Comparison of ENCODE assay signal across 9 cellular contexts in the genomic region with DNA sequence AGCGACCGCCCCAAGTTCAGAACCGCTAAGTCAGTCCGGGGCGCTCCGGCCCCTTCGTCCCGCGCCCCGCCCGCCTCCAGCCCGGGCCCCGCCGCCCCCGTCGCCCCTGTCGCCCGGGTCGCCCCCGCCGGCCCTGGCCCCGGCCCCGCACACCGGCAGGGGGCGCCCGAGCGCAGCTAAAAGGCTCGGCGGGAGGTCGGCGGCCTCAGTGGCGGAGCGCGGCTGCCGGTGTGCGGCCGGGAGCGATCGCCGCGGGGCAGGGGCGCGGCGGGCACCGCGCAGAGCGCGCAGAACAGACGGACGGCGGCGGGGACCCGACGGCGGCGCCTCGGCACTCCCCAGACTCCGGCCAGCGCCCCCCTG. TPM values are rescaled to one million over a fixed set of nuclear protein-coding genes. Genes with fewer than 3 reads are reported as not detected.
DNase-seq lines count a peak whose midpoint lies in the region; ATAC-seq and TF ChIP-seq lines count a peak whose summit lies in the region.
"Had no signal": no experiment of that assay in that cellular context is flagged by ENCODE, and none has a peak within 500 bp of the region (broad histone marks: within the 10 kb centered on the region; RNA-seq: fewer than 3 reads in every experiment).

FNDC1 (plus strand) TSS at position 208 of the 363 bp plus-strand sequence. CDS start 197 bp downstream, outside the sequence.

- intact Hi-C loops in natural killer cell (cut with micrococcal nuclease) = no loop called here

- H3K4me1 ChIP-seq in urinary bladder (ENCODE audit: insufficient read depth) = peaks cover 2% of the 10 kb centered on the region

- WGBS in urinary bladder = under 1% methylated on average over 59 of the region's 59 CpGs

- H3K36me3 Mint-ChIP-seq in endothelial cell (ENCODE audit: low read depth, unreplicated experiment) (no peaks in the 10 kb centered on the region), natural killer cell (no peaks in the 10 kb centered on the region)

- CTCF ChIA-PET in GM10248 (lab: Yijun Ruan, JAX) = interaction anchor here (1.6 to 3.5 kb wide), 2 partner anchors 35 to 486 kb away, joined by 3 to 19 read pairs; no protein-coding TSS in a partner anchor

- no peaks in the 10 kb centered on the region for H3K9me3 Mint-ChIP-seq in endothelial cell (ENCODE audit: unreplicated experiment)
- H3K9me3 Mint-ChIP-seq in natural killer cell = no peaks in the 10 kb centered on the region

- POLR2A ChIA-PET in GM10248 (lab: Yijun Ruan, JAX) = no interaction called here

- H3K4me1 Mint-ChIP-seq in endothelial cell (ENCODE audit: unreplicated experiment) (peaks cover 11% of the 10 kb centered on the region), natural killer cell (peaks cover under 1 to 14% of the 10 kb centered on the region in 2 donors)

- H3K27ac ChIP-seq in urinary bladder (ENCODE audit: low read depth) = no peak within 1 kb of the TSS

- no peaks in the 10 kb centered on the region for H3K36me3 ChIP-seq in urinary bladder (ENCODE audit: insufficient read depth)

- DNase-seq in GM10248 (ENCODE audit: extremely low spot score) = peak; percentile 82
- DNase-seq in endothelial cell (ENCODE audit: low spot score) = peak; percentile 81
- DNase-seq in natural killer cell = no peak
- DNase-seq in NCI-H1436 (lab: John Stamatoyannopoulos, UW) = no peak

- peak; percentile 60 for TF ChIP-seq CTCF in GM10248 (IDR thresholded peaks at IDR 0.05; ENCODE audit: control extremely low read depth, extremely low read depth, low read depth, missing control alignments)
- no peak for TF ChIP-seq CTCF in WI38 (IDR thresholded peaks at IDR 0.05; ENCODE audit: low read depth, low read length)
- peak; percentile 29 for TF ChIP-seq CTCF in endothelial cell (IDR thresholded peaks at IDR 0.05; ENCODE audit: unreplicated experiment)
- no peak for TF ChIP-seq CTCF in natural killer cell (IDR thresholded peaks at IDR 0.05)

- H3K27ac Mint-ChIP-seq in endothelial cell (ENCODE audit: unreplicated experiment) (no peak within 1 kb of the TSS), natural killer cell (no peak within 1 kb of the TSS)

- H3K4me3 ChIP-seq in WI38 (ENCODE audit: low read depth, low read length) = peak within 1 kb of the TSS; percentile 32; the same call in 1 of the 2 replicates
- peak within 1 kb of the TSS; percentile 42 for H3K4me3 ChIP-seq in urinary bladder (ENCODE audit: low read depth, low read length)

- ATAC-seq in HG02678 (IDR thresholded peaks at IDR 0.05; ENCODE audit: unreplicated experiment) (peak; percentile 55), natural killer cell (peak; percentile 68 to 81 (median 69)), GM18907 (IDR thresholded peaks at IDR 0.05; ENCODE audit: unreplicated experiment) (no peak)

- H3K27me3 Mint-ChIP-seq in endothelial cell (ENCODE audit: unreplicated experiment) (peaks cover 30% of the 10 kb centered on the region), natural killer cell (ENCODE audit: low read depth in 2 of 2) (peaks cover 71 to 92% of the 10 kb centered on the region in 2 donors)

- H3K4me3 Mint-ChIP-seq in endothelial cell (ENCODE audit: unreplicated experiment) (peak within 1 kb of the TSS; percentile 81), natural killer cell (peak within 1 kb of the TSS; percentile 75)

RNA-seq across cellular contexts. Expression of gene FNDC1, which starts in this region (rescaled TPM):
- total RNA-seq in endothelial cell (ENCODE audit: unreplicated experiment) (1.2 TPM), natural killer cell (not detected), urinary bladder (31.6 TPM)
- 0.84 TPM for polyA plus RNA-seq in urinary bladder
- total RNA-seq: T-helper 1 cell treated with Interleukin-12 subunit alpha and Interleukin-12 subunit beta and Interleukin-4 antibody, amounts not matched to agents 30 ng/mL and 1 ng/mL, for 36 hours had no signal

Comparison
In these comparisons a context has a peak if more than half of its experiments do, and no peak if none do; other contexts are left out.
1. RNA of gene FNDC1 (total RNA-seq): 31.6 TPM in urinary bladder (single experiment); 1.2 TPM in endothelial cell (single experiment) and not detected in natural killer cell; every median in the first group is over 10 times any median in the second.
2. Peak in ATAC-seq in natural killer cell; RNA of the gene not detected or under 1 TPM.
3. DNase-seq: peak in GM10248 (single experiment) and endothelial cell (single experiment); none in natural killer cell (single experiment) and NCI-H1436 (single experiment).
4. CTCF ChIP-seq: peak in GM10248 (single experiment) and endothelial cell (single experiment); none in WI38 (single experiment) and natural killer cell (single experiment).